ENCODE assay signal across 28 cellular contexts in the genomic region with DNA sequence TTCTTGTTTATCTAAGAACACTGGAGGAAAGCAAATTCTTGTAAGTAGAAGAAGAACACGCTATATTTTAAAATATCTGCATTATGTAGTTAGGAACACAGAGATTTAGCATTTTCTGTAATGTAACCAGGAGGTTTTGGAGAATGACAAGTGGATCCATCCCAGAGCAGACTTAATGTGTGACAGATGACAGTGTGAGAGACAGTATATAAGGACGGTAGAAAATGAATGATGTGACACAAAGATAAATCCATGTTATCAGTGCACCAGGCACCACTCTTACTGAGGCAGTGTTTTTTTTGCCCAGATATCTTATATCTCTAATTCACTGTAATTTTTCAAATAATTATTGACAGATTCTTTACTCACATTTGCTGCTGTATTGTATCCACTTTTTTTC.
"Had no signal": no experiment of that assay in that cellular context is flagged by ENCODE, and none has a peak within 500 bp of the region (broad histone marks: within the 10 kb centered on the region; RNA-seq: fewer than 3 reads in every experiment).

No MANE protein-coding gene starts in this region.

- H3K27me3 Mint-ChIP-seq: stimulated activated memory B cell treated with anti-CD40 and anti-IgM and Interleukin-4, amounts not matched to agents 10 μg/mL and 1 μg/mL and 100 μg/mL, for 72 hours; stimulated activated naive B cell treated with anti-CD40 and anti-IgM and Interleukin-4, amounts not matched to agents 10 μg/mL and 1 μg/mL and 100 μg/mL, for 72 hours; stimulated activated naive CD8-positive, alpha-beta T cell treated with anti-CD3 and anti-CD28 coated beads, Interleukin-15, amount 100 ng/mL, for 72 hours; stimulated activated naive CD8-positive, alpha-beta T cell treated with anti-CD3 and anti-CD28 coated beads, Interleukin-15, Interleukin-2, amounts not matched to agents 100 ng/mL and 50 ng/mL, for 24 hours; type B pancreatic cell had no signal

- H3K27ac Mint-ChIP-seq: stimulated activated effector memory CD8-positive, alpha-beta T cell treated with anti-CD3 and anti-CD28 coated beads, Interleukin-12 subunit alpha, Interleukin-12 subunit beta, amount 100 ng/mL, for 72 hours; stimulated activated memory B cell treated with anti-CD40 and anti-IgM and Interleukin-4, amounts not matched to agents 10 μg/mL and 1 μg/mL and 100 μg/mL, for 72 hours; stimulated activated naive B cell treated with anti-CD40 and anti-IgM and Interleukin-4, amounts not matched to agents 10 μg/mL and 1 μg/mL and 100 μg/mL, for 72 hours; stimulated activated naive CD8-positive, alpha-beta T cell treated with anti-CD3 and anti-CD28 coated beads, Interleukin-15, Interleukin-2, amounts not matched to agents 100 ng/mL and 50 ng/mL, for 24 hours; type B pancreatic cell had no signal

- H3K9me3 ChIP-seq: suprapubic skin, testis, thoracic aorta, thyroid gland, tibial artery, tibial nerve, transverse colon, upper lobe of left lung, upper lobe of right lung, uterus, vagina had no signal

- DNase-seq: stimulated activated CD4-positive, alpha-beta T cell treated with anti-CD3 and anti-CD28 coated beads, Interleukin-2, amount 100 ng/mL, for 48 hours; stimulated activated CD4-positive, alpha-beta T cell treated with anti-CD3 and anti-CD28 coated beads, Interleukin-4, amount 100 ng/mL, for 1 hour; stimulated activated CD4-positive, alpha-beta T cell treated with anti-CD3 and anti-CD28 coated beads, Interleukin-4, amount 100 ng/mL, for 24 hours; stimulated activated CD4-positive, alpha-beta T cell treated with anti-CD3 and anti-CD28 coated beads, Interleukin-4, amount 100 ng/mL, for 4 hours; stimulated activated CD8-positive, alpha-beta memory T cell treated with anti-CD3 and anti-CD28 coated beads, Interleukin-4, amount 100 ng/mL, for 48 hours; stimulated activated naive B cell treated with anti-CD40 and anti-IgM and Interleukin-4, amounts not matched to agents 10 μg/mL and 1 μg/mL and 100 μg/mL, for 72 hours; stimulated activated naive CD4-positive, alpha-beta T cell; stimulated activated naive CD4-positive, alpha-beta T cell treated with Interleukin-2 at 50 U/mL for 16 hours; stimulated activated naive CD8-positive, alpha-beta T cell treated with anti-CD3 and anti-CD28 coated beads, Interleukin-15, amount 100 ng/mL, for 72 hours; stimulated activated naive CD8-positive, alpha-beta T cell treated with anti-CD3 and anti-CD28 coated beads, Interleukin-15, Interleukin-2, amounts not matched to agents 100 U/mL and 50 U/mL, for 24 hours; stomach; substantia nigra; testis; thyroid gland; tibial artery; transverse colon; trophoblast cell; upper lobe of right lung; uterus had no signal

- H3K27ac ChIP-seq: stomach, suprapubic skin, testis, thoracic aorta, thyroid gland, tibial artery, tibial nerve, transverse colon, upper lobe of left lung, upper lobe of right lung, uterus, vagina had no signal

- H3K36me3 Mint-ChIP-seq: stimulated activated effector memory CD8-positive, alpha-beta T cell treated with anti-CD3 and anti-CD28 coated beads, Interleukin-12 subunit alpha, Interleukin-12 subunit beta, amount 100 ng/mL, for 72 hours; stimulated activated memory B cell treated with anti-CD40 and anti-IgM and Interleukin-4, amounts not matched to agents 10 μg/mL and 1 μg/mL and 100 μg/mL, for 72 hours; stimulated activated naive B cell treated with anti-CD40 and anti-IgM and Interleukin-4, amounts not matched to agents 10 μg/mL and 1 μg/mL and 100 μg/mL, for 72 hours; type B pancreatic cell had no signal

- H3K27me3 ChIP-seq: stomach, suprapubic skin, testis, thyroid gland, tibial artery, tibial nerve, transverse colon, upper lobe of left lung, upper lobe of right lung, uterus, vagina had no signal

- H3K36me3 ChIP-seq: stomach, suprapubic skin, thoracic aorta, thyroid gland, tibial artery, tibial nerve, transverse colon, upper lobe of left lung, upper lobe of right lung, uterus, vagina had no signal

- ATAC-seq: stimulated activated effector memory CD8-positive, alpha-beta T cell treated with anti-CD3 and anti-CD28 coated beads, Interleukin-12 subunit alpha, Interleukin-12 subunit beta, amount 100 ng/mL, for 72 hours; stimulated activated memory B cell treated with anti-CD40 and anti-IgM and Interleukin-4, amounts not matched to agents 10 μg/mL and 1 μg/mL and 100 μg/mL, for 72 hours; stimulated activated naive B cell treated with anti-CD40 and anti-IgM and Interleukin-4, amounts not matched to agents 10 μg/mL and 1 μg/mL and 100 μg/mL, for 72 hours; stimulated activated naive CD8-positive, alpha-beta T cell treated with anti-CD3 and anti-CD28 coated beads, Interleukin-15, amount 100 ng/mL, for 72 hours; stimulated activated naive CD8-positive, alpha-beta T cell treated with anti-CD3 and anti-CD28 coated beads, Interleukin-15, Interleukin-2, amounts not matched to agents 100 U/mL and 50 U/mL, for 24 hours; upper lobe of right lung had no signal

- H3K4me3 ChIP-seq: stomach, suprapubic skin, testis, thoracic aorta, thyroid gland, tibial artery, tibial nerve, transverse colon, upper lobe of left lung, upper lobe of right lung, uterus, vagina had no signal

- H3K4me1 Mint-ChIP-seq: stimulated activated effector memory CD8-positive, alpha-beta T cell treated with anti-CD3 and anti-CD28 coated beads, Interleukin-12 subunit alpha, Interleukin-12 subunit beta, amount 100 ng/mL, for 72 hours; stimulated activated memory B cell treated with anti-CD40 and anti-IgM and Interleukin-4, amounts not matched to agents 10 μg/mL and 1 μg/mL and 100 μg/mL, for 72 hours; stimulated activated naive B cell treated with anti-CD40 and anti-IgM and Interleukin-4, amounts not matched to agents 10 μg/mL and 1 μg/mL and 100 μg/mL, for 72 hours; stimulated activated naive CD8-positive, alpha-beta T cell treated with anti-CD3 and anti-CD28 coated beads, Interleukin-15, amount 100 ng/mL, for 72 hours had no signal

- H3K4me3 Mint-ChIP-seq: stimulated activated effector memory CD8-positive, alpha-beta T cell treated with anti-CD3 and anti-CD28 coated beads, Interleukin-12 subunit alpha, Interleukin-12 subunit beta, amount 100 ng/mL, for 72 hours; stimulated activated memory B cell treated with anti-CD40 and anti-IgM and Interleukin-4, amounts not matched to agents 10 μg/mL and 1 μg/mL and 100 μg/mL, for 72 hours; stimulated activated naive B cell treated with anti-CD40 and anti-IgM and Interleukin-4, amounts not matched to agents 10 μg/mL and 1 μg/mL and 100 μg/mL, for 72 hours; stimulated activated naive CD8-positive, alpha-beta T cell treated with anti-CD3 and anti-CD28 coated beads, Interleukin-15, amount 100 ng/mL, for 72 hours; stimulated activated naive CD8-positive, alpha-beta T cell treated with anti-CD3 and anti-CD28 coated beads, Interleukin-15, Interleukin-2, amounts not matched to agents 100 ng/mL and 50 ng/mL, for 24 hours; type B pancreatic cell had no signal
